ENCODE assay signal across 24 cellular contexts in genomic region chr1:184514447-184514846, GRCh38.
"Had no signal": no experiment of that assay in that cellular context is flagged by ENCODE, and none has a peak within 500 bp of the region (broad histone marks: within the 10 kb centered on the region; RNA-seq: fewer than 3 reads in every experiment).

No MANE protein-coding gene starts in this region.

- H3K27me3 ChIP-seq: breast epithelium, esophagus squamous epithelium, right lobe of liver, uterus had no signal

- H3K4me3 ChIP-seq: breast epithelium, esophagus squamous epithelium, right lobe of liver, smooth muscle cell, uterus had no signal

- H3K9me3 Mint-ChIP-seq: activated CD4-positive, alpha-beta memory T cell treated with anti-CD3 and anti-CD28 coated beads, Interleukin-2, amount 10 ng/mL, durations not matched to agents 7 days and 5 days; central memory CD8-positive, alpha-beta T cell; endodermal cell; nephron progenitor cell; stimulated activated naive B cell treated with anti-CD40 and anti-IgM and Interleukin-4, amounts not matched to agents 10 μg/mL and 1 μg/mL and 100 μg/mL, for 72 hours had no signal

- H3K9me3 ChIP-seq: breast epithelium, esophagus squamous epithelium, right lobe of liver, uterus had no signal

- H3K36me3 Mint-ChIP-seq: activated naive CD4-positive, alpha-beta T cell treated with anti-CD3 and anti-CD28 coated beads, Interleukin-2, amount 50 U/mL, for 72 hours; memory B cell; stimulated activated naive B cell treated with anti-CD40 and anti-IgM and Interleukin-4, amounts not matched to agents 10 μg/mL and 1 μg/mL and 100 μg/mL, for 72 hours had no signal

- H3K27ac Mint-ChIP-seq: activated CD4-positive, alpha-beta memory T cell treated with anti-CD3 and anti-CD28 coated beads, Interleukin-2, amount 10 ng/mL, durations not matched to agents 7 days and 5 days; activated naive CD4-positive, alpha-beta T cell treated with anti-CD3 and anti-CD28 coated beads, Interleukin-2, amount 50 U/mL, for 72 hours; endodermal cell; memory B cell; nephron progenitor cell; stimulated activated naive B cell treated with anti-CD40 and anti-IgM and Interleukin-4, amounts not matched to agents 10 μg/mL and 1 μg/mL and 100 μg/mL, for 72 hours; T-helper 17 cell had no signal

- ATAC-seq: activated naive CD4-positive, alpha-beta T cell treated with anti-CD3 and anti-CD28 coated beads, Interleukin-2, amount 50 U/mL, for 72 hours; stimulated activated naive B cell treated with anti-CD40 and anti-IgM and Interleukin-4, amounts not matched to agents 10 μg/mL and 1 μg/mL and 100 μg/mL, for 72 hours; T-helper 17 cell had no signal

- H3K36me3 ChIP-seq: breast epithelium, right lobe of liver, uterus had no signal

- H3K4me1 ChIP-seq: breast epithelium, right lobe of liver had no signal

- H3K27ac ChIP-seq: breast epithelium, uterus had no signal

- H3K4me3 Mint-ChIP-seq: activated CD4-positive, alpha-beta memory T cell treated with anti-CD3 and anti-CD28 coated beads, Interleukin-2, amount 10 ng/mL, durations not matched to agents 7 days and 5 days; central memory CD8-positive, alpha-beta T cell; endodermal cell; memory B cell; nephron progenitor cell; stimulated activated naive B cell treated with anti-CD40 and anti-IgM and Interleukin-4, amounts not matched to agents 10 μg/mL and 1 μg/mL and 100 μg/mL, for 72 hours; T-helper 17 cell had no signal

- H3K4me1 Mint-ChIP-seq: activated CD4-positive, alpha-beta memory T cell treated with anti-CD3 and anti-CD28 coated beads, Interleukin-2, amount 10 ng/mL, durations not matched to agents 7 days and 5 days; memory B cell; nephron progenitor cell; stimulated activated naive B cell treated with anti-CD40 and anti-IgM and Interleukin-4, amounts not matched to agents 10 μg/mL and 1 μg/mL and 100 μg/mL, for 72 hours; T-helper 17 cell had no signal

- H3K27me3 Mint-ChIP-seq: central memory CD8-positive, alpha-beta T cell; stimulated activated naive B cell treated with anti-CD40 and anti-IgM and Interleukin-4, amounts not matched to agents 10 μg/mL and 1 μg/mL and 100 μg/mL, for 72 hours had no signal

- DNase-seq: activated CD4-positive, alpha-beta memory T cell treated with anti-CD3 and anti-CD28 coated beads, Interleukin-2, amount 10 ng/mL, durations not matched to agents 7 days and 5 days; activated CD4-positive, alpha-beta T cell treated with anti-CD3 and anti-CD28 coated beads for 4 hours; activated CD4-positive, CD25-positive, alpha-beta regulatory T cell; activated gamma-delta T cell treated with Interleukin-2 at 50 U/mL for 16 hours; activated T-cell treated with anti-CD3 and anti-CD28 coated beads for 4 hours; endodermal cell; esophagus squamous epithelium; foreskin melanocyte; hypothalamus; left cardiac atrium; nephron progenitor cell; nucleus accumbens; stimulated activated CD4-positive, alpha-beta T cell treated with anti-CD3 and anti-CD28 coated beads, Interleukin-15, amount 100 ng/mL, for 24 hours; stimulated activated CD8-positive, alpha-beta memory T cell treated with anti-CD3 and anti-CD28 coated beads, Interleukin-4, amount 100 ng/mL, for 48 hours; stimulated activated naive B cell treated with anti-CD40 and anti-IgM and Interleukin-4, amounts not matched to agents 10 μg/mL and 1 μg/mL and 100 μg/mL, for 72 hours; SW 1271; T-helper 17 cell had no signal

- H3K4me2 ChIP-seq: smooth muscle cell had no signal
